8 cellular contexts compared by ENCODE assay signal in the genomic region with DNA sequence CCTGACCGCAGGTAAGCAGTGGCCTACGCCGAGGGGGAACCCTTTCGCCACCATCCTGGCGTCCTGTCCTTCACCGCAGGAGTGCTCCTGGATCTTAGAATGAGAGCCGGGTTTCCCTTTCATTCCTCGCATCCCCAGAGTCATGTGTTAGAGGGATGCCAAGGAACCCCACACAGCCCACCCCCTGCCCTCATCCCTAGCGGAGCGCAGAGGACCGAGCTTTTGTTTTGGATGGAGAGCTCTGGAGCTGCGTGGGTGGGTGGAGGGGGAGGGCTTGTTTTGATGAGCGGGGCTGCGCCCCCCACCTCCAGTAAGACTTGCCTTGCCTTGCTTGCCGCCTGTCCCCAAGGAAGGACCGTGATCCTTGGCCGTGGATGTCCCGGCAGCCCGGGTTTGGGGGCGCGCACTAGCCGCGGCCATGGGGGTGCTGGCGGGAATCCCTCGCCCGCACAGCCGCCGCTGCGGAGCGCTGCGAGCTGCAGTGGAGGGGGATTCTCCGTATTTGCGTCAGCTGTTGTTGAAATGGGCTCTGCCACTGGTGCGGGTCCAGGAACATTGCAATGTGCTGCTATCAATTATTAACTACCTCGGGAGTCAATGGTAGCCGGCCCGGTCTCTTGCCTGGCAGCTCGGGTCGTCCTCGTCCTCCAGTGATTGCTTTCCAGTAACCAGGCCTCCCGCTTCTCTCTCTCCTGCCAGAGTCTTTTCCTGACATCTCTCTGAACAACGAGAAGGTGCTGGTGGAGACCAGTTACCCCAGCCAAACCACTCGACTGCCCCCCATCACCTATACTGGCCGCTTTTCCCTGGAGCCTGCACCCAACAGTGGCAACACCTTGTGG. TPM values are rescaled to one million over a fixed set of nuclear protein-coding genes. Genes with fewer than 3 reads are reported as not detected.
DNase-seq lines count a peak whose midpoint lies in the region; ATAC-seq and TF ChIP-seq lines count a peak whose summit lies in the region.

No MANE protein-coding gene starts in this region.

- peaks cover 27% of the 10 kb centered on the region for H3K27me3 Mint-ChIP-seq in endothelial cell (ENCODE audit: unreplicated experiment)

- 30% methylated on average over 44 of the region's 44 CpGs for WGBS in smooth muscle cell (ENCODE audit: low lambda C conversion rate)

- H3K4me2 ChIP-seq in smooth muscle cell: peak overlapping the region; percentile 88

- no peaks in the 10 kb centered on the region for H3K27me3 ChIP-seq in smooth muscle cell (ENCODE audit: low read depth)

- H3K36me3 ChIP-seq in smooth muscle cell (ENCODE audit: low read depth): peaks cover 4% of the 10 kb centered on the region

- TF ChIP-seq CTCF in smooth muscle cell (IDR thresholded peaks at IDR 0.05; ENCODE audit: borderline replicate concordance, insufficient read depth, poor library complexity, severe bottlenecking): no peak
- TF ChIP-seq CTCF in endothelial cell (IDR thresholded peaks at IDR 0.05; ENCODE audit: unreplicated experiment): no peak

- peak overlapping the region; percentile 29 for H3K27ac ChIP-seq in smooth muscle cell (ENCODE audit: low read depth)

- no peak overlapping the region for H2AFZ ChIP-seq in smooth muscle cell (ENCODE audit: low read depth)

- no peak overlapping the region for H3K27ac Mint-ChIP-seq in endothelial cell (ENCODE audit: unreplicated experiment)

- peaks cover 45% of the 10 kb centered on the region for H4K20me1 ChIP-seq in smooth muscle cell (ENCODE audit: low read depth)

- intact Hi-C loops in posterior vena cava (cut with DNase I): no loop called here

- H3K9me3 ChIP-seq in smooth muscle cell (replicated peaks; ENCODE audit: low read depth): no peaks in the 10 kb centered on the region

- ATAC-seq in HG02938 (IDR thresholded peaks at IDR 0.05; ENCODE audit: unreplicated experiment): no peak

- H3K9me3 Mint-ChIP-seq in endothelial cell (ENCODE audit: unreplicated experiment): peaks cover 4% of the 10 kb centered on the region

- H3K9ac ChIP-seq in smooth muscle cell (ENCODE audit: low read depth): peak overlapping the region; percentile 84

- H3K4me1 ChIP-seq in smooth muscle cell (ENCODE audit: low read depth): peaks cover 7% of the 10 kb centered on the region

- H3K4me3 ChIP-seq in iPS-11a (ENCODE audit: low read depth, low read length) (peak overlapping the region; percentile 85), smooth muscle cell (peak overlapping the region; percentile 79)

- H3K4me3 Mint-ChIP-seq in endothelial cell (ENCODE audit: unreplicated experiment): no peak overlapping the region

- DNase-seq in stimulated activated CD4-positive, alpha-beta T cell treated with anti-CD3 and anti-CD28 coated beads, Interleukin-4, amount 100 ng/mL, for 24 hours: peak; percentile 32
- no peak for DNase-seq in stimulated activated CD4-positive, alpha-beta T cell treated with anti-CD3 and anti-CD28 coated beads, Interleukin-12 subunit alpha, Interleukin-12 subunit beta, amount 100 ng/mL, for 4 hours
- peak; percentile 50 to 67 for DNase-seq in activated T-cell treated with anti-CD3 and anti-CD28 coated beads, Interleukin-2, amount 50 U/mL, for 48 hours
- no peak for DNase-seq in smooth muscle cell (lab: John Stamatoyannopoulos, UW; ENCODE audit: unreplicated experiment)
- DNase-seq in posterior vena cava (ENCODE audit: low spot score): no peak
- no peak for DNase-seq in endothelial cell (ENCODE audit: low spot score)

- peaks cover 30% of the 10 kb centered on the region for H3F3A ChIP-seq in smooth muscle cell (ENCODE audit: low read depth)

- peaks cover 6% of the 10 kb centered on the region for H3K36me3 Mint-ChIP-seq in endothelial cell (ENCODE audit: low read depth, unreplicated experiment)

- H3K79me2 ChIP-seq in smooth muscle cell (ENCODE audit: low read depth): peaks cover 9% of the 10 kb centered on the region

- H3K4me1 Mint-ChIP-seq in endothelial cell (ENCODE audit: unreplicated experiment): peaks cover 2% of the 10 kb centered on the region

RNA-seq across cellular contexts. Expression of gene EGR1, which starts 1.0 kb away (rescaled TPM):
- total RNA-seq in smooth muscle cell: 205 and 250 TPM in 2 replicates
- 851 and 1,110 TPM in 2 replicates for polyA plus RNA-seq in smooth muscle cell
- 100 to 1,000 TPM; 115 to 412 TPM for total RNA-seq in posterior vena cava
- total RNA-seq in endothelial cell (ENCODE audit: unreplicated experiment): 2.1 TPM

RNA-seq across cellular contexts. Expression of gene REEP2, which starts 27.4 kb away (rescaled TPM):
- 4.0 and 4.3 TPM in 2 replicates for total RNA-seq in smooth muscle cell
- 5.4 and 7.7 TPM in 2 replicates for polyA plus RNA-seq in smooth muscle cell
- total RNA-seq in posterior vena cava: 10 to 100 TPM; 12.5 to 13.0 TPM
- 72.8 TPM for total RNA-seq in endothelial cell (ENCODE audit: unreplicated experiment)

Comparison
In these comparisons a context has a peak if more than half of its experiments do, and no peak if none do; other contexts are left out.
1. DNase-seq: peak in stimulated activated CD4-positive, alpha-beta T cell treated with anti-CD3 and anti-CD28 coated beads, Interleukin-4, amount 100 ng/mL, for 24 hours (single experiment) and activated T-cell treated with anti-CD3 and anti-CD28 coated beads, Interleukin-2, amount 50 U/mL, for 48 hours (2 of 2); none in stimulated activated CD4-positive, alpha-beta T cell treated with anti-CD3 and anti-CD28 coated beads, Interleukin-12 subunit alpha, Interleukin-12 subunit beta, amount 100 ng/mL, for 4 hours (single experiment), smooth muscle cell (single experiment), posterior vena cava (single experiment) and endothelial cell (single experiment).
2. RNA of gene EGR1, which starts 1.0 kb away (total RNA-seq): 115 to 412 TPM in posterior vena cava and 205 to 250 TPM in smooth muscle cell; 2.1 TPM in endothelial cell (single experiment); every median in the first group is over 10 times any median in the second.